1 cellular context compared by ENCODE assay signal in the genomic region with DNA sequence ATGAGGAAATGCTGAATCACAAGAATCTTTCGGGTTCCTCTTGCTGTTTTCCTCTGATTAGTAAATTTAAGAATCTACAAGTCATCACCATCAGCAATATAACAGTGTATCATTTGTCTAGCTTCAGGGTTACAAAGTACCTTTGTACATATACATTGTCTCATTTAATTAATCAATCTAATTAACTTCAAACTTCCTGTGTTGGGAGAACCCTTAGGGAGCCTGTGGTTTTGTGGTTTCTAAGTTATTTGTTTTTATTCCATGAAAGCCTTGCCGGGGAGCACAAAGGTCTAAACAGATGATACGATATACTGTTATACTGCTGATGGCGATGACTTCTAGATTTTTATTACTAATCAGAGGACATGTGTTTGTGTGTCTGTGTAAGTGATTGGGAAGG.
TF ChIP-seq lines count a peak whose summit lies in the region.

No MANE protein-coding gene starts in this region.

TF ChIP-seq in HEK293, 187 proteins besides CTCF, POLR2A, EP300 and RAD21:
- TF ChIP-seq ZEB2 (tag by site-specific recombination; IDR thresholded peaks at IDR 0.05) (0 out of 2 replicates have a peak, but pooled peaks have one; percentile 19), YY1 (tag by site-specific recombination; IDR thresholded peaks at IDR 0.05) (no peak), ZNF366 (tag by site-specific recombination; conservative IDR thresholded peaks at IDR 0.05) (peak; percentile 27; the same call in 1 of the 2 replicates), GLIS1 (tag by site-specific recombination; IDR thresholded peaks at IDR 0.05) (peak; percentile 45; the same call in 1 of the 2 replicates), FEZF1 (tag by site-specific recombination; IDR thresholded peaks at IDR 0.05) (peak; percentile 25; the same call in 1 of the 2 replicates), WT1 (tag by site-specific recombination; IDR thresholded peaks at IDR 0.05) (0 out of 2 replicates have a peak, but pooled peaks have one; percentile 29), PATZ1 (tag by site-specific recombination; IDR thresholded peaks at IDR 0.05) (no peak), ZNF140 (tag by site-specific recombination; IDR thresholded peaks at IDR 0.05) (no peak), ZNF747 (tag by site-specific recombination; IDR thresholded peaks at IDR 0.05) (no peak), OSR2 (tag by site-specific recombination; IDR thresholded peaks at IDR 0.05) (peak; percentile 75), EGR2 (tag by site-specific recombination; IDR thresholded peaks at IDR 0.05; ENCODE audit: low read depth) (no peak), ZNF585B (tag by site-specific recombination; IDR thresholded peaks at IDR 0.05) (no peak), TCF7L2 (IDR thresholded peaks at IDR 0.05; ENCODE audit: borderline replicate concordance, low read depth, low read length) (0 out of 2 replicates have a peak, but pooled peaks have one; percentile 22), BCL6B (tag by site-specific recombination; IDR thresholded peaks at IDR 0.05) (0 out of 2 replicates have a peak, but pooled peaks have one; percentile 31), ZNF473 (tag by site-specific recombination; IDR thresholded peaks at IDR 0.05) (no peak), PRDM6 (tag by site-specific recombination; IDR thresholded peaks at IDR 0.05) (0 out of 2 replicates have a peak, but pooled peaks have one; percentile 17)
